ENCODE assay signal across 1 cellular context in the genomic region with DNA sequence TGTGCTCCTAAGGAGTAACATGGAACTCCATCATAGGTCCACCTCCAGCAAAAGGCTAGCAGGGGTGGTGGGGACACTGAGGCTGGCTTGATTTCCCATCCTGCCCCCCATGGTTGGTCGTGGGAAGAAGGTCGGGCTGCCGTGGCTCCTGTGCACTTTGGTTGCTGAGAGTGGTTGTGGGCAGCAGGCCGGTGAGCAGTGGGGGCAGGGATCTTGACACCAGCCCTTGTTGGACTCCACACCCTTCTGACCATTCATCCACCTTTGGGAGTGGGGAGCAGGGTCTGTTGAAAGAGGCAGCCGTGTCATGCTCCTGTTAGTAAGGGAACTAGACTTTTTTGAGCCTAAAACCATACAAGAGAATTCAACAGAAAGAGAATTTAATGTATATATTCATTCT.
TF ChIP-seq lines count a peak whose summit lies in the region.

No MANE protein-coding gene starts in this region.

TF ChIP-seq in K562, 482 proteins besides CTCF, POLR2A, EP300 and RAD21:
- TF ChIP-seq POLR2AphosphoS2 (IDR thresholded peaks at IDR 0.05; ENCODE audit: low read length) (no peak), ZNF668 (CRISPR knock-in tag; IDR thresholded peaks at IDR 0.05) (no peak), MYC (IDR thresholded peaks at IDR 0.05; ENCODE audit: low read depth, low read length) (no peak), MYC (CRISPR knock-in tag; IDR thresholded peaks at IDR 0.05; ENCODE audit: borderline replicate concordance, low read depth) (no peak), SMAD3 (CRISPR knock-in tag; conservative IDR thresholded peaks at IDR 0.05) (no peak), GABPB1 (CRISPR knock-in tag; IDR thresholded peaks at IDR 0.05) (no peak), SMARCA4 (IDR thresholded peaks at IDR 0.05) (no peak), NR2C1 (IDR thresholded peaks at IDR 0.05) (no peak), NR2C1 (tag; IDR thresholded peaks at IDR 0.05) (no peak), FOXP1 (CRISPR knock-in tag; IDR thresholded peaks at IDR 0.05) (no peak), ZNF146 (CRISPR knock-in tag; IDR thresholded peaks at IDR 0.05; ENCODE audit: unreplicated experiment) (no peak)
- TF ChIP-seq, protein P1, sequence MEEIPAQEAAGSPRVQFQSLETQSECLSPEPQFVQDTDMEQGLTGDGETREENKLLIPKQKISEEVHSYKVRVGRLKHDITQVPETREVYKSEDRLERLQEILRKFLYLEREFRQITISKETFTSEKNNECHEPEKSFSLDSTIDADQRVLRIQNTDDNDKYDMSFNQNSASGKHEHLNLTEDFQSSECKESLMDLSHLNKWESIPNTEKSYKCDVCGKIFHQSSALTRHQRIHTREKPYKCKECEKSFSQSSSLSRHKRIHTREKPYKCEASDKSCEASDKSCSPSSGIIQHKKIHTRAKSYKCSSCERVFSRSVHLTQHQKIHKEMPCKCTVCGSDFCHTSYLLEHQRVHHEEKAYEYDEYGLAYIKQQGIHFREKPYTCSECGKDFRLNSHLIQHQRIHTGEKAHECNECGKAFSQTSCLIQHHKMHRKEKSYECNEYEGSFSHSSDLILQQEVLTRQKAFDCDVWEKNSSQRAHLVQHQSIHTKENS (CRISPR knock-in tag; IDR thresholded peaks at IDR 0.05), result no peak
